In the genomic region with DNA sequence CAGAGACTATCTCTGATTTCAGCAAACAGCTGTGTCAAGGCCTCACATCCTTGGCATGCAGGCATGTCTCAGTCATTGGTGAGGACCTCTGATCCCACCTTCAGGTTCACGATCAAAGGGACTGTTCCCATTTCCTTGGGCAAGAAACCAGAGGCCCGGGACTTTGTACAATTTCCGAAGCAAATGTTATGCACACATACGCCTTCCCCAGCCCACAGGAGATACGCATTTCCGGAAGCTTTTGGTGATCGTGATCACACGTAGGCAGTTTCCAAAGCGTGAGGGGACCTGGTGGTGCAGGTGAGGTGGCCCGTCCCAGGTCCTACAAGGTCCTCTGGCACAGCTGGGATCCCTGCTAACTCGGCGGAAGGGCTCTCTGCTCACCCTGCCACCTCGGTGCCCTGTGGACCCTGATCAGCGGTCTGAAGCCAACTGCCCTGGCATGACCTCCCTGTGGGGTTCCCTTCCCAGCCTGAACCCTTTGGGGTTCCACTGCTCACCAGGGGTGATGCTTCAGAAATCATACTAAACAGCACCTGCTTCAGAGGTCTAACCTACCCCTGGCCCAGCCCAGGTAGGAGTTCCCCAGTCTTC, we compare ENCODE assay signal across 18 cellular contexts. TPM values are rescaled to one million over a fixed set of nuclear protein-coding genes. Genes with fewer than 3 reads are reported as not detected.
A peak's percentile ranks its signal among the peaks of the same experiment; 100 is the strongest.
DNase-seq lines count a peak whose midpoint lies in the region; ATAC-seq, FAIRE-seq and TF ChIP-seq lines count a peak whose summit lies in the region.
"Had no signal": no experiment of that assay in that cellular context is flagged by ENCODE, and none has a peak within 500 bp of the region (broad histone marks: within the 10 kb centered on the region; RNA-seq: fewer than 3 reads in every experiment).

No MANE protein-coding gene starts in this region.

- H3K9me3 Mint-ChIP-seq in natural killer cell treated with Interleukin-12 subunit alpha and Interleukin-12 subunit beta and Interleukin-15 and Interleukin-18, amount 100 ng/mL, for 72 hours = no peaks in the 10 kb centered on the region
- H3K9me3 Mint-ChIP-seq: CD4-positive, alpha-beta T cell had no signal

- H3K27ac ChIP-seq in A549 (peak overlapping the region; percentile 95 to 96), OCI-LY1 (ENCODE audit: low read depth, low read length, poor library complexity, severe bottlenecking) (no peak overlapping the region), osteoblast (ENCODE audit: low read depth, low read length) (no peak overlapping the region)
- H3K27ac ChIP-seq: 22Rv1 had no signal

- no peak overlapping the region; the same call in 1 of the 2 replicates for H3K9ac ChIP-seq in OCI-LY1 (ENCODE audit: low read length)

- no peak overlapping the region for H3K27ac Mint-ChIP-seq in natural killer cell treated with Interleukin-12 subunit alpha and Interleukin-12 subunit beta and Interleukin-15 and Interleukin-18, amount 100 ng/mL, for 72 hours
- H3K27ac Mint-ChIP-seq: CD4-positive, alpha-beta T cell had no signal

- CTCF ChIA-PET in A549 (lab: Yijun Ruan, JAX) = interaction anchor here (1.1 to 10.0 kb wide), 7 partner anchors 8 to 77 kb away, joined by 3 to 147 read pairs (median 13); no protein-coding TSS in a partner anchor

- no peaks in the 10 kb centered on the region for H4K20me1 ChIP-seq in OCI-LY1 (ENCODE audit: insufficient read depth, low read length)
- no peaks in the 10 kb centered on the region for H4K20me1 ChIP-seq in osteoblast (ENCODE audit: insufficient read depth, low read length)

- no peak for ATAC-seq in A549
- peak; percentile 32 for ATAC-seq in left lobe of liver
- no peak for ATAC-seq in GM21423 (IDR thresholded peaks at IDR 0.05; ENCODE audit: unreplicated experiment)
- no peak for ATAC-seq in natural killer cell treated with Interleukin-12 subunit alpha and Interleukin-12 subunit beta and Interleukin-15 and Interleukin-18, amount 100 ng/mL, for 72 hours
- ATAC-seq: GM12878 had no signal

- TF ChIP-seq CTCF in A549 (IDR thresholded peaks at IDR 0.05) (no peak), OCI-LY1 (IDR thresholded peaks at IDR 0.05; ENCODE audit: low read length) (no peak), osteoblast (IDR thresholded peaks at IDR 0.05; ENCODE audit: extremely low read depth, low read depth, low read length) (no peak)

- H3K79me2 ChIP-seq in OCI-LY1 (ENCODE audit: insufficient read depth, low read length) (no peaks in the 10 kb centered on the region), osteoblast (ENCODE audit: insufficient read depth, low read length) (no peaks in the 10 kb centered on the region)

- H3K4me1 Mint-ChIP-seq in natural killer cell treated with Interleukin-12 subunit alpha and Interleukin-12 subunit beta and Interleukin-15 and Interleukin-18, amount 100 ng/mL, for 72 hours (ENCODE audit: low read depth in 2 of 2) = no peaks in the 10 kb centered on the region

- H3K27me3 Mint-ChIP-seq in natural killer cell treated with Interleukin-12 subunit alpha and Interleukin-12 subunit beta and Interleukin-15 and Interleukin-18, amount 100 ng/mL, for 72 hours = no peaks in the 10 kb centered on the region
- H3K27me3 Mint-ChIP-seq: CD4-positive, alpha-beta T cell had no signal

- no peak for FAIRE-seq in A549 (lab: Jason Lieb, UNC)
- no peak for FAIRE-seq in frontal cortex (lab: Jason Lieb, UNC)
- FAIRE-seq: GM12878, GM18507, K562 had no signal

- 97% methylated on average over 13 of the region's 14 CpGs for WGBS in A549 (ENCODE audit: missing lambda C conversion rate)

- H3K9me3 ChIP-seq in A549 (no peaks in the 10 kb centered on the region), OCI-LY1 (ENCODE audit: low read length) (no peaks in the 10 kb centered on the region), osteoblast (ENCODE audit: low read depth, low read length) (no peaks in the 10 kb centered on the region)
- H3K9me3 ChIP-seq: HAP-1 had no signal

- no peak overlapping the region for H3K4me3 Mint-ChIP-seq in natural killer cell treated with Interleukin-12 subunit alpha and Interleukin-12 subunit beta and Interleukin-15 and Interleukin-18, amount 100 ng/mL, for 72 hours
- H3K4me3 Mint-ChIP-seq: CD4-positive, alpha-beta T cell had no signal

- POLR2A ChIA-PET in A549 (lab: Yijun Ruan, JAX) = interaction anchor here (0.7 to 1.8 kb wide), 3 partner anchors 9 to 26 kb away, joined by 3 to 7 read pairs (median 6); no protein-coding TSS in a partner anchor

- DNase-seq in A549 (ENCODE audit: low read depth in 1 of 2, low spot score in 1 of 2) = no peak
- peak; percentile 52 for DNase-seq in left lobe of liver (ENCODE audit: low spot score)
- peak; percentile 57 for DNase-seq in osteoblast (ENCODE audit: insufficient read length, low spot score, missing footprints)
- no peak for DNase-seq in natural killer cell treated with Interleukin-12 subunit alpha and Interleukin-12 subunit beta and Interleukin-15 and Interleukin-18, amount 100 ng/mL, for 72 hours (ENCODE audit: low spot score)
- no peak for DNase-seq in frontal cortex (ENCODE audit: low spot score in 2 of 2)
- DNase-seq in activated T-cell treated with anti-CD3 and anti-CD28 coated beads, Interleukin-2, amount 50 U/mL, for 48 hours = no peak
- DNase-seq: AML-193; Calu3; CD4-positive, alpha-beta T cell; DMS 273 treated with DMSO at 0.1 percent for 48 hours; GOT3 had no signal

- H3K36me3 Mint-ChIP-seq in natural killer cell treated with Interleukin-12 subunit alpha and Interleukin-12 subunit beta and Interleukin-15 and Interleukin-18, amount 100 ng/mL, for 72 hours = no peaks in the 10 kb centered on the region

- TF ChIP-seq EP300 in A549 (IDR thresholded peaks at IDR 0.05) = no peak

- H3K27me3 ChIP-seq in OCI-LY1 (ENCODE audit: insufficient read depth, low read length) = no peaks in the 10 kb centered on the region; the same call in 1 of the 2 replicates
- H3K27me3 ChIP-seq in osteoblast (ENCODE audit: insufficient read depth, low read length) = no peaks in the 10 kb centered on the region

- peak overlapping the region; percentile 17; the same call in 2 of the 3 replicates for H3K4me2 ChIP-seq in A549
- peak overlapping the region; percentile 11; the same call in 1 of the 2 replicates for H3K4me2 ChIP-seq in OCI-LY1 (ENCODE audit: low read length)
- no peak overlapping the region for H3K4me2 ChIP-seq in osteoblast (ENCODE audit: insufficient read depth, low read length)

- no peak overlapping the region for H2AFZ ChIP-seq in OCI-LY1 (ENCODE audit: low read length)
- H2AFZ ChIP-seq in osteoblast (ENCODE audit: low read length) = no peak overlapping the region

- no peaks in the 10 kb centered on the region for H3F3A ChIP-seq in OCI-LY1 (ENCODE audit: insufficient read depth, low read length)

- H3K4me3 ChIP-seq in A549 (no peak overlapping the region), OCI-LY1 (ENCODE audit: low read depth, low read length, poor library complexity, severe bottlenecking) (no peak overlapping the region), osteoblast (ENCODE audit: insufficient read depth, low read length) (no peak overlapping the region)
- H3K4me3 ChIP-seq: GM12878, HAP-1, K562 had no signal

- no peaks in the 10 kb centered on the region for H3K9me2 ChIP-seq in OCI-LY1 (ENCODE audit: low read depth, low read length)

- no peak for TF ChIP-seq POLR2A in A549 (IDR thresholded peaks at IDR 0.05; ENCODE audit: low read length)

- H3K4me1 ChIP-seq in A549 (peaks cover 60% of the 10 kb centered on the region), OCI-LY1 (ENCODE audit: insufficient read depth, low read length, severe bottlenecking) (peaks cover 10% of the 10 kb centered on the region), osteoblast (ENCODE audit: insufficient read depth, low read length) (peaks cover 24% of the 10 kb centered on the region)
- H3K4me1 ChIP-seq: HAP-1 had no signal

- peaks cover 4% of the 10 kb centered on the region; the same call in 1 of the 2 replicates for H3K36me3 ChIP-seq in OCI-LY1 (ENCODE audit: insufficient read depth, low read length)
- H3K36me3 ChIP-seq in osteoblast (ENCODE audit: insufficient read depth, low read length) = no peaks in the 10 kb centered on the region
- H3K36me3 ChIP-seq: HAP-1 had no signal

- no peak for TF ChIP-seq RAD21 in A549 (conservative IDR thresholded peaks at IDR 0.05 in 1 of 2, IDR thresholded peaks at IDR 0.05 in 1 of 2)

TF ChIP-seq in A549, 52 proteins besides CTCF, POLR2A, EP300 and RAD21 (continues in another document):
- TF ChIP-seq MYC (IDR thresholded peaks at IDR 0.05; ENCODE audit: borderline replicate concordance, low read length) (no peak), ZFP36 (IDR thresholded peaks at IDR 0.05; ENCODE audit: borderline replicate concordance, partially characterized antibody) (no peak), HDAC2 (IDR thresholded peaks at IDR 0.05) (no peak), CHD2 (IDR thresholded peaks at IDR 0.05; ENCODE audit: low read length, partially characterized antibody) (no peak), CHD4 (IDR thresholded peaks at IDR 0.05; ENCODE audit: borderline replicate concordance) (no peak), HMGXB4 (CRISPR knock-in tag; IDR thresholded peaks at IDR 0.05; ENCODE audit: borderline replicate concordance) (no peak), ESRRA (IDR thresholded peaks at IDR 0.05; ENCODE audit: borderline replicate concordance, low read length) (no peak), FOSB (CRISPR knock-in tag; IDR thresholded peaks at IDR 0.05) (no peak), TFCP2L1 (CRISPR knock-in tag; IDR thresholded peaks at IDR 0.05) (no peak), FOSL2 (IDR thresholded peaks at IDR 0.05) (no peak), FOSL2 (CRISPR knock-in tag; IDR thresholded peaks at IDR 0.05) (no peak)

RNA-seq across cellular contexts. Expression of gene KLHDC4, which starts 28.8 kb away (rescaled TPM):
- 22.6 and 25.9 TPM in 2 replicates for polyA plus RNA-seq in A549 (2011; rRNA removed)
- polyA plus RNA-seq in A549 (2012; cell fraction: cytosol; rRNA removed) = 49.9 and 55.6 TPM in 2 replicates
- polyA plus RNA-seq in A549 (2012; cell fraction: nucleus; rRNA removed) = 197 and 201 TPM in 2 replicates
- polyA plus RNA-seq in A549 (2017; fragmentation: RNase III; extraction: RNeasy Plus Mini Kit Qiagen cat#74134 plus additional on column Dnase treatment) = 34.8 to 38.2 TPM (median 37.2 TPM) in 3 replicates
- polyA minus RNA-seq in A549 (2011; rRNA and poly(A)+ RNA removed) = 30.0 and 33.8 TPM in 2 replicates
- 17.2 TPM for total RNA-seq in left lobe of liver
- total RNA-seq in osteoblast = 22.1 and 23.3 TPM in 2 replicates
- 100 to 1,000 TPM in 1 of 2 donors, 10 to 100 TPM in 1; 71.0 to 188 TPM for total RNA-seq in natural killer cell treated with Interleukin-12 subunit alpha and Interleukin-12 subunit beta and Interleukin-15 and Interleukin-18, amount 100 ng/mL, for 72 hours
- 19.2 TPM for total RNA-seq in frontal cortex

Comparison
In these comparisons a context has a peak if more than half of its experiments do, and no peak if none do; other contexts are left out.
1. DNase-seq: peak in left lobe of liver (single experiment) and osteoblast (single experiment); none in A549 (0 of 2), natural killer cell treated with Interleukin-12 subunit alpha and Interleukin-12 subunit beta and Interleukin-15 and Interleukin-18, amount 100 ng/mL, for 72 hours (single experiment), frontal cortex (0 of 2) and activated T-cell treated with anti-CD3 and anti-CD28 coated beads, Interleukin-2, amount 50 U/mL, for 48 hours (0 of 2).
2. H3K27ac ChIP-seq: peak in A549 (2 of 2); none in OCI-LY1 (single experiment) and osteoblast (single experiment).